In genomic region chr1:244992833-244993232, GRCh38 we compare ENCODE assay signal across 20 cellular contexts.
DNase-seq lines count a peak whose midpoint lies in the region; TF ChIP-seq lines count a peak whose summit lies in the region.
"Had no signal": no experiment of that assay in that cellular context is flagged by ENCODE, and none has a peak within 500 bp of the region (broad histone marks: within the 10 kb centered on the region; RNA-seq: fewer than 3 reads in every experiment).

No MANE protein-coding gene starts in this region.

- DNase-seq in AG08395 (ENCODE audit: low spot score), result peak; percentile 9
- DNase-seq in AG10803 (ENCODE audit: low read depth), result peak; percentile 20
- peak; percentile 11 for DNase-seq in MV-4-11 (lab: John Stamatoyannopoulos, UW)
- peak; percentile 28 for DNase-seq in fibroblast of mammary gland (ENCODE audit: low read depth)
- no peak for DNase-seq in posterior vena cava (ENCODE audit: low spot score)
- DNase-seq in activated effector memory CD4-positive, alpha-beta T cell treated with Interleukin-2 at 50 U/mL for 16 hours, result no peak
- no peak for DNase-seq in NAMALWA (ENCODE audit: low spot score)
- DNase-seq: activated CD4-positive, CD25-positive, alpha-beta regulatory T cell; activated CD8-positive, alpha-beta memory T cell treated with anti-CD3 and anti-CD28 coated beads for 24 hours; activated naive CD8-positive, alpha-beta T cell treated with anti-CD3 and anti-CD28 coated beads, Interleukin-2, amount 10 ng/mL, durations not matched to agents 7 days and 5 days; activated T-cell treated with anti-CD3 and anti-CD28 coated beads, Interleukin-2, amount 50 U/mL, for 48 hours; colonic mucosa; head of caudate nucleus; left ventricle myocardium inferior; NCI-H146; nephron progenitor cell; NK-92 treated with Interleukin-12 subunit alpha and Interleukin-12 subunit beta, amount 100 ng/mL, for 24 hours; Peyer's patch; stimulated activated naive CD4-positive, alpha-beta T cell treated with Interleukin-2 at 50 U/mL for 16 hours; transverse colon had no signal

- intact Hi-C loops in posterior vena cava (cut with DNase I), result loop anchor here in 1 of 2 donors (10.0 kb wide), 1 partner anchor 62 kb away; no protein-coding TSS in a partner anchor

- no peak for TF ChIP-seq CTCF in AG10803 (conservative IDR thresholded peaks at IDR 0.05; ENCODE audit: low read length)
- no peak for TF ChIP-seq CTCF in fibroblast of mammary gland (conservative IDR thresholded peaks at IDR 0.05; ENCODE audit: control insufficient read depth, insufficient read depth, low read depth, low read length)

- H3K4me3 ChIP-seq in AG10803 (ENCODE audit: low read length), result no peak overlapping the region
- no peak overlapping the region for H3K4me3 ChIP-seq in fibroblast of mammary gland (ENCODE audit: control insufficient read depth, low read depth, low read length)
- H3K4me3 ChIP-seq: colonic mucosa, left ventricle myocardium inferior, Peyer's patch, transverse colon had no signal

Comparison
In these comparisons a context has a peak if more than half of its experiments do, and no peak if none do; other contexts are left out.
1. DNase-seq: peak in AG08395 (single experiment), AG10803 (single experiment), MV-4-11 (single experiment) and fibroblast of mammary gland (single experiment); none in posterior vena cava (single experiment), activated effector memory CD4-positive, alpha-beta T cell treated with Interleukin-2 at 50 U/mL for 16 hours (single experiment) and NAMALWA (single experiment).